In the genomic region with DNA sequence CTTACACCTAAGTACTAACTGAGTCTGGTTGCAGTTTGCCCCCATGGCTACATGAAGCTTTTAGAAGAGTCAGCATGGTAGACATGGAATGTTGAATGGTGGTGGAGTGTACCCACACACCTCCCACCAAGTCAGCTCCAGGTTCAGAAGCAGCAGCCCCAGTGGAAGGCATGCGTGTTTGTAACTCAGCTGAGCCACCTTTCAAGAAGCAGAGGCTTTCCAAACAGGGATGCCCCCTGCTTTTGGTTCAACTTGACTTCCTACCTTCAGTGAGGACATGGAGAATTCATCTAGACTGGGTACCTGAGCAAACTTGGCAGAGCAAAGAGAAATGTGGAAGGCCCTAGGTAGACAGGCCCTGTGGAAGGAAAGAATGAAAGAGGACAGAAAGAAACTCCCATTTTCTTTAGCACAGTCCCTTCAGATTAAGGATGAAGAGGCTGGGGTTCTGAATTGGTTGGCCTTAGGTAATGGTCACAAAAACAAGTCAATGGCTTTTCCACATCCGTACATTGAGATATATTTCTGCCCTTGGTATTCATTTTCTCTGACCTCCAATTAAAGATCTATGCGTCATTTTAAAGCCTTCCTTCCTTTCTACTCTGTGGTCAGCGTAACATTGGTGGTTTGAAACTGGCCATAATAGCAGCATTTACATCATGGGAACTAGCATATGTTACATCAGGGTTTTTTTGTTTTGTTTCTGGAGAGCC, we compare ENCODE assay signal across 1 cellular context.
TF ChIP-seq lines count a peak whose summit lies in the region.

No MANE protein-coding gene starts in this region.

TF ChIP-seq in K562, 482 proteins besides CTCF, POLR2A, EP300 and RAD21 (continued from another document):
- TF ChIP-seq, protein P1, sequence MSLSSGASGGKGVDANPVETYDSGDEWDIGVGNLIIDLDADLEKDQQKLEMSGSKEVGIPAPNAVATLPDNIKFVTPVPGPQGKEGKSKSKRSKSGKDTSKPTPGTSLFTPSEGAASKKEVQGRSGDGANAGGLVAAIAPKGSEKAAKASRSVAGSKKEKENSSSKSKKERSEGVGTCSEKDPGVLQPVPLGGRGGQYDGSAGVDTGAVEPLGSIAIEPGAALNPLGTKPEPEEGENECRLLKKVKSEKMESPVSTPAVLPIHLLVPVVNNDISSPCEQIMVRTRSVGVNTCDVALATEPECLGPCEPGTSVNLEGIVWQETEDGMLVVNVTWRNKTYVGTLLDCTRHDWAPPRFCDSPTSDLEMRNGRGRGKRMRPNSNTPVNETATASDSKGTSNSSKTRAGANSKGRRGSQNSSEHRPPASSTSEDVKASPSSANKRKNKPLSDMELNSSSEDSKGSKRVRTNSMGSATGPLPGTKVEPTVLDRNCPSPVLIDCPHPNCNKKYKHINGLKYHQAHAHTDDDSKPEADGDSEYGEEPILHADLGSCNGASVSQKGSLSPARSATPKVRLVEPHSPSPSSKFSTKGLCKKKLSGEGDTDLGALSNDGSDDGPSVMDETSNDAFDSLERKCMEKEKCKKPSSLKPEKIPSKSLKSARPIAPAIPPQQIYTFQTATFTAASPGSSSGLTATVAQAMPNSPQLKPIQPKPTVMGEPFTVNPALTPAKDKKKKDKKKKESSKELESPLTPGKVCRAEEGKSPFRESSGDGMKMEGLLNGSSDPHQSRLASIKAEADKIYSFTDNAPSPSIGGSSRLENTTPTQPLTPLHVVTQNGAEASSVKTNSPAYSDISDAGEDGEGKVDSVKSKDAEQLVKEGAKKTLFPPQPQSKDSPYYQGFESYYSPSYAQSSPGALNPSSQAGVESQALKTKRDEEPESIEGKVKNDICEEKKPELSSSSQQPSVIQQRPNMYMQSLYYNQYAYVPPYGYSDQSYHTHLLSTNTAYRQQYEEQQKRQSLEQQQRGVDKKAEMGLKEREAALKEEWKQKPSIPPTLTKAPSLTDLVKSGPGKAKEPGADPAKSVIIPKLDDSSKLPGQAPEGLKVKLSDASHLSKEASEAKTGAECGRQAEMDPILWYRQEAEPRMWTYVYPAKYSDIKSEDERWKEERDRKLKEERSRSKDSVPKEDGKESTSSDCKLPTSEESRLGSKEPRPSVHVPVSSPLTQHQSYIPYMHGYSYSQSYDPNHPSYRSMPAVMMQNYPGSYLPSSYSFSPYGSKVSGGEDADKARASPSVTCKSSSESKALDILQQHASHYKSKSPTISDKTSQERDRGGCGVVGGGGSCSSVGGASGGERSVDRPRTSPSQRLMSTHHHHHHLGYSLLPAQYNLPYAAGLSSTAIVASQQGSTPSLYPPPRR (CRISPR knock-in tag; IDR thresholded peaks at IDR 0.05; ENCODE audit: borderline replicate concordance): no peak
- TF ChIP-seq SUPT5H (IDR thresholded peaks at IDR 0.05) (0 out of 2 replicates have a peak, but pooled peaks have one; percentile 50), NR3C1 (CRISPR knock-in tag; IDR thresholded peaks at IDR 0.05) (no peak), ZC3H4 (CRISPR knock-in tag; IDR thresholded peaks at IDR 0.05; ENCODE audit: borderline replicate concordance) (no peak), FOS (IDR thresholded peaks at IDR 0.05; ENCODE audit: extremely low read depth, insufficient read length) (no peak), POLR2G (IDR thresholded peaks at IDR 0.05; ENCODE audit: low read depth, low read length) (0 out of 2 replicates have a peak, but pooled peaks have one; percentile 14), ZNF12 (CRISPR knock-in tag; IDR thresholded peaks at IDR 0.05) (no peak), PHB (CRISPR knock-in tag; IDR thresholded peaks at IDR 0.05) (0 out of 2 replicates have a peak, but pooled peaks have one; percentile 58), ZNF431 (CRISPR knock-in tag; IDR thresholded peaks at IDR 0.05) (no peak), POLR2AphosphoS2 (IDR thresholded peaks at IDR 0.05; ENCODE audit: low read length) (peak; percentile 84), ZNF146 (CRISPR knock-in tag; IDR thresholded peaks at IDR 0.05; ENCODE audit: unreplicated experiment) (no peak), POLR2H (tag; IDR thresholded peaks at IDR 0.05; ENCODE audit: low read depth) (no peak), ZBTB1 (CRISPR knock-in tag; IDR thresholded peaks at IDR 0.05; ENCODE audit: borderline replicate concordance, low read depth) (no peak), ZNF212 (CRISPR knock-in tag; IDR thresholded peaks at IDR 0.05) (0 out of 2 replicates have a peak, but pooled peaks have one; percentile 17), ZNF3 (CRISPR knock-in tag; IDR thresholded peaks at IDR 0.05) (no peak), CREB1 (IDR thresholded peaks at IDR 0.05) (no peak), CREB1 (CRISPR knock-in tag; IDR thresholded peaks at IDR 0.05) (no peak), POLR2AphosphoS5 (IDR thresholded peaks at IDR 0.05; ENCODE audit: control insufficient read depth, insufficient read depth, low read depth, low read length) (peak; percentile 79; the same call in 1 of the 2 replicates), ETV1 (tag; conservative IDR thresholded peaks at IDR 0.05; ENCODE audit: low read depth) (0 out of 2 replicates have a peak, but pooled peaks have one; percentile 11), HDAC3 (IDR thresholded peaks at IDR 0.05; ENCODE audit: borderline replicate concordance, partially characterized antibody) (no peak), ETS2 (tag; IDR thresholded peaks at IDR 0.05; ENCODE audit: borderline replicate concordance, poor library complexity, severe bottlenecking) (no peak), ESRRA (IDR thresholded peaks at IDR 0.05; ENCODE audit: borderline replicate concordance, low read depth) (peak; percentile 12; the same call in 1 of the 2 replicates), ZC3H8 (IDR thresholded peaks at IDR 0.05) (no peak), HMGN3 (IDR thresholded peaks at IDR 0.05; ENCODE audit: borderline replicate concordance, extremely low read depth, insufficient read length, low read depth, low read length) (peak; percentile 24), ERF (CRISPR knock-in tag; IDR thresholded peaks at IDR 0.05) (peak; percentile 77), RUNX1 (IDR thresholded peaks at IDR 0.05; ENCODE audit: low read depth) (no peak), ZBTB17 (CRISPR knock-in tag; IDR thresholded peaks at IDR 0.05) (peak; percentile 51), PYGO2 (tag; IDR thresholded peaks at IDR 0.05) (no peak), CHD2 (IDR thresholded peaks at IDR 0.05; ENCODE audit: low read depth, low read length) (peak; percentile 36; the same call in 1 of the 2 replicates), NRF1 (conservative IDR thresholded peaks at IDR 0.05 in 1 of 2, IDR thresholded peaks at IDR 0.05 in 1 of 2) (no peak), DDX20 (tag; IDR thresholded peaks at IDR 0.05; ENCODE audit: low read depth) (no peak), RHOXF2B (CRISPR knock-in tag; conservative IDR thresholded peaks at IDR 0.05) (0 out of 2 replicates have a peak, but pooled peaks have one; percentile 54), MYNN (IDR thresholded peaks at IDR 0.05) (peak; percentile 41; the same call in 1 of the 2 replicates), MYNN (CRISPR knock-in tag; IDR thresholded peaks at IDR 0.05) (no peak), SETDB1 (IDR thresholded peaks at IDR 0.05; ENCODE audit: low read length) (no peak), ZNF124 (CRISPR knock-in tag; IDR thresholded peaks at IDR 0.05) (no peak), FOXM1 (IDR thresholded peaks at IDR 0.05; ENCODE audit: low read depth) (no peak), FOXM1 (CRISPR knock-in tag; IDR thresholded peaks at IDR 0.05; ENCODE audit: low read depth) (no peak), ZBED1 (IDR thresholded peaks at IDR 0.05) (peak; percentile 92; the same call in 1 of the 2 replicates)
- TF ChIP-seq, protein P2, sequence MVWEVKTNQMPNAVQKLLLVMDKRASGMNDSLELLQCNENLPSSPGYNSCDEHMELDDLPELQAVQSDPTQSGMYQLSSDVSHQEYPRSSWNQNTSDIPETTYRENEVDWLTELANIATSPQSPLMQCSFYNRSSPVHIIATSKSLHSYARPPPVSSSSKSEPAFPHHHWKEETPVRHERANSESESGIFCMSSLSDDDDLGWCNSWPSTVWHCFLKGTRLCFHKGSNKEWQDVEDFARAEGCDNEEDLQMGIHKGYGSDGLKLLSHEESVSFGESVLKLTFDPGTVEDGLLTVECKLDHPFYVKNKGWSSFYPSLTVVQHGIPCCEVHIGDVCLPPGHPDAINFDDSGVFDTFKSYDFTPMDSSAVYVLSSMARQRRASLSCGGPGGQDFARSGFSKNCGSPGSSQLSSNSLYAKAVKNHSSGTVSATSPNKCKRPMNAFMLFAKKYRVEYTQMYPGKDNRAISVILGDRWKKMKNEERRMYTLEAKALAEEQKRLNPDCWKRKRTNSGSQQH (CRISPR knock-in tag; IDR thresholded peaks at IDR 0.05): peak; percentile 21
- TF ChIP-seq, protein P3, sequence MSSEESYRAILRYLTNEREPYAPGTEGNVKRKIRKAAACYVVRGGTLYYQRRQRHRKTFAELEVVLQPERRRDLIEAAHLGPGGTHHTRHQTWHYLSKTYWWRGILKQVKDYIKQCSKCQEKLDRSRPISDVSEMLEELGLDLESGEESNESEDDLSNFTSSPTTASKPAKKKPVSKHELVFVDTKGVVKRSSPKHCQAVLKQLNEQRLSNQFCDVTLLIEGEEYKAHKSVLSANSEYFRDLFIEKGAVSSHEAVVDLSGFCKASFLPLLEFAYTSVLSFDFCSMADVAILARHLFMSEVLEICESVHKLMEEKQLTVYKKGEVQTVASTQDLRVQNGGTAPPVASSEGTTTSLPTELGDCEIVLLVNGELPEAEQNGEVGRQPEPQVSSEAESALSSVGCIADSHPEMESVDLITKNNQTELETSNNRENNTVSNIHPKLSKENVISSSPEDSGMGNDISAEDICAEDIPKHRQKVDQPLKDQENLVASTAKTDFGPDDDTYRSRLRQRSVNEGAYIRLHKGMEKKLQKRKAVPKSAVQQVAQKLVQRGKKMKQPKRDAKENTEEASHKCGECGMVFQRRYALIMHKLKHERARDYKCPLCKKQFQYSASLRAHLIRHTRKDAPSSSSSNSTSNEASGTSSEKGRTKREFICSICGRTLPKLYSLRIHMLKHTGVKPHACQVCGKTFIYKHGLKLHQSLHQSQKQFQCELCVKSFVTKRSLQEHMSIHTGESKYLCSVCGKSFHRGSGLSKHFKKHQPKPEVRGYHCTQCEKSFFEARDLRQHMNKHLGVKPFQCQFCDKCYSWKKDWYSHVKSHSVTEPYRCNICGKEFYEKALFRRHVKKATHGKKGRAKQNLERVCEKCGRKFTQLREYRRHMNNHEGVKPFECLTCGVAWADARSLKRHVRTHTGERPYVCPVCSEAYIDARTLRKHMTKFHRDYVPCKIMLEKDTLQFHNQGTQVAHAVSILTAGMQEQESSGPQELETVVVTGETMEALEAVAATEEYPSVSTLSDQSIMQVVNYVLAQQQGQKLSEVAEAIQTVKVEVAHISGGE (CRISPR knock-in tag; IDR thresholded peaks at IDR 0.05): no peak
- TF ChIP-seq, protein P4, sequence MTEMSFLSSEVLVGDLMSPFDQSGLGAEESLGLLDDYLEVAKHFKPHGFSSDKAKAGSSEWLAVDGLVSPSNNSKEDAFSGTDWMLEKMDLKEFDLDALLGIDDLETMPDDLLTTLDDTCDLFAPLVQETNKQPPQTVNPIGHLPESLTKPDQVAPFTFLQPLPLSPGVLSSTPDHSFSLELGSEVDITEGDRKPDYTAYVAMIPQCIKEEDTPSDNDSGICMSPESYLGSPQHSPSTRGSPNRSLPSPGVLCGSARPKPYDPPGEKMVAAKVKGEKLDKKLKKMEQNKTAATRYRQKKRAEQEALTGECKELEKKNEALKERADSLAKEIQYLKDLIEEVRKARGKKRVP (CRISPR knock-in tag; IDR thresholded peaks at IDR 0.05): 0 out of 2 replicates have a peak, but pooled peaks have one; percentile 10
- TF ChIP-seq, protein P5, sequence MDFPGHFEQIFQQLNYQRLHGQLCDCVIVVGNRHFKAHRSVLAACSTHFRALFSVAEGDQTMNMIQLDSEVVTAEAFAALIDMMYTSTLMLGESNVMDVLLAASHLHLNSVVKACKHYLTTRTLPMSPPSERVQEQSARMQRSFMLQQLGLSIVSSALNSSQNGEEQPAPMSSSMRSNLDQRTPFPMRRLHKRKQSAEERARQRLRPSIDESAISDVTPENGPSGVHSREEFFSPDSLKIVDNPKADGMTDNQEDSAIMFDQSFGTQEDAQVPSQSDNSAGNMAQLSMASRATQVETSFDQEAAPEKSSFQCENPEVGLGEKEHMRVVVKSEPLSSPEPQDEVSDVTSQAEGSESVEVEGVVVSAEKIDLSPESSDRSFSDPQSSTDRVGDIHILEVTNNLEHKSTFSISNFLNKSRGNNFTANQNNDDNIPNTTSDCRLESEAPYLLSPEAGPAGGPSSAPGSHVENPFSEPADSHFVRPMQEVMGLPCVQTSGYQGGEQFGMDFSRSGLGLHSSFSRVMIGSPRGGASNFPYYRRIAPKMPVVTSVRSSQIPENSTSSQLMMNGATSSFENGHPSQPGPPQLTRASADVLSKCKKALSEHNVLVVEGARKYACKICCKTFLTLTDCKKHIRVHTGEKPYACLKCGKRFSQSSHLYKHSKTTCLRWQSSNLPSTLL (IDR thresholded peaks at IDR 0.05): no peak
- TF ChIP-seq, protein P6, sequence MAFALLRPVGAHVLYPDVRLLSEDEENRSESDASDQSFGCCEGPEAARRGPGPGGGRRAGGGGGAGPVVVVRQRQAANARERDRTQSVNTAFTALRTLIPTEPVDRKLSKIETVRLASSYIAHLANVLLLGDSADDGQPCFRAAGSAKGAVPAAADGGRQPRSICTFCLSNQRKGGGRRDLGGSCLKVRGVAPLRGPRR (CRISPR knock-in tag; IDR thresholded peaks at IDR 0.05): no peak
- TF ChIP-seq, protein P7, sequence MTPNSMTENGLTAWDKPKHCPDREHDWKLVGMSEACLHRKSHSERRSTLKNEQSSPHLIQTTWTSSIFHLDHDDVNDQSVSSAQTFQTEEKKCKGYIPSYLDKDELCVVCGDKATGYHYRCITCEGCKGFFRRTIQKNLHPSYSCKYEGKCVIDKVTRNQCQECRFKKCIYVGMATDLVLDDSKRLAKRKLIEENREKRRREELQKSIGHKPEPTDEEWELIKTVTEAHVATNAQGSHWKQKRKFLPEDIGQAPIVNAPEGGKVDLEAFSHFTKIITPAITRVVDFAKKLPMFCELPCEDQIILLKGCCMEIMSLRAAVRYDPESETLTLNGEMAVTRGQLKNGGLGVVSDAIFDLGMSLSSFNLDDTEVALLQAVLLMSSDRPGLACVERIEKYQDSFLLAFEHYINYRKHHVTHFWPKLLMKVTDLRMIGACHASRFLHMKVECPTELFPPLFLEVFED (CRISPR knock-in tag; conservative IDR thresholded peaks at IDR 0.05): peak; percentile 87
- TF ChIP-seq, protein P8, sequence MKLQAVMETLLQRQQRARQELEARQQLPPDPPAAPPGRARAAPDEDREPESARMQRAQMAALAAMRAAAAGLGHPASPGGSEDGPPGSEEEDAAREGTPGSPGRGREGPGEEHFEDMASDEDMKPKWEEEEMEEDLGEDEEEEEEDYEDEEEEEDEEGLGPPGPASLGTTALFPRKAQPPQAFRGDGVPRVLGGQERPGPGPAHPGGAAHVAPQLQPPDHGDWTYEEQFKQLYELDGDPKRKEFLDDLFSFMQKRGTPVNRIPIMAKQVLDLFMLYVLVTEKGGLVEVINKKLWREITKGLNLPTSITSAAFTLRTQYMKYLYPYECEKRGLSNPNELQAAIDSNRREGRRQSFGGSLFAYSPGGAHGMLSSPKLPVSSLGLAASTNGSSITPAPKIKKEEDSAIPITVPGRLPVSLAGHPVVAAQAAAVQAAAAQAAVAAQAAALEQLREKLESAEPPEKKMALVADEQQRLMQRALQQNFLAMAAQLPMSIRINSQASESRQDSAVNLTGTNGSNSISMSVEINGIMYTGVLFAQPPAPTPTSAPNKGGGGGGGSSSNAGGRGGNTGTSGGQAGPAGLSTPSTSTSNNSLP (IDR thresholded peaks at IDR 0.05; ENCODE audit: borderline replicate concordance, low read depth, low read length): no peak
